Comparison of ENCODE assay signal across 21 cellular contexts in genomic region chr18:59884331-59884730, GRCh38.
"Had no signal": no experiment of that assay in that cellular context is flagged by ENCODE, and none has a peak within 500 bp of the region (broad histone marks: within the 10 kb centered on the region; RNA-seq: fewer than 3 reads in every experiment).

No MANE protein-coding gene starts in this region.

- DNase-seq: activated CD4-positive, alpha-beta memory T cell treated with anti-CD3 and anti-CD28 coated beads, Interleukin-2, amount 10 ng/mL, durations not matched to agents 7 days and 5 days; activated CD4-positive, alpha-beta T cell treated with anti-CD3 and anti-CD28 coated beads for 48 hours; activated CD4-positive, CD25-positive, alpha-beta regulatory T cell; activated CD8-positive, alpha-beta memory T cell treated with anti-CD3 and anti-CD28 coated beads, Interleukin-2, amount 10 ng/mL, durations not matched to agents 7 days and 5 days; activated naive CD4-positive, alpha-beta T cell; activated naive CD8-positive, alpha-beta T cell treated with anti-CD3 and anti-CD28 coated beads, Interleukin-2, amount 10 ng/mL, durations not matched to agents 7 days and 5 days; amygdala; cortex of kidney; immature natural killer cell; kidney glomerular epithelial cell; mesenchymal stem cell; naive thymus-derived CD4-positive, alpha-beta T cell; pancreas; right lobe of liver; small intestine; stimulated activated CD4-positive, alpha-beta T cell treated with anti-CD3 and anti-CD28 coated beads, Interleukin-4, amount 100 ng/mL, for 1 hour; T-helper 9 cell; upper lobe of left lung had no signal

- H3K9me3 ChIP-seq: pancreas, right lobe of liver, thoracic aorta, upper lobe of left lung had no signal

- H3K4me3 ChIP-seq: pancreas, right lobe of liver, thoracic aorta, upper lobe of left lung had no signal

- H3K36me3 Mint-ChIP-seq: activated naive CD8-positive, alpha-beta T cell treated with anti-CD3 and anti-CD28 coated beads, Interleukin-2, amount 10 ng/mL, durations not matched to agents 7 days and 5 days; brain; immature natural killer cell; naive thymus-derived CD4-positive, alpha-beta T cell had no signal

- H3K4me3 Mint-ChIP-seq: activated CD4-positive, alpha-beta memory T cell treated with anti-CD3 and anti-CD28 coated beads, Interleukin-2, amount 10 ng/mL, durations not matched to agents 7 days and 5 days; activated CD8-positive, alpha-beta memory T cell treated with anti-CD3 and anti-CD28 coated beads, Interleukin-2, amount 10 ng/mL, durations not matched to agents 7 days and 5 days; activated naive CD8-positive, alpha-beta T cell treated with anti-CD3 and anti-CD28 coated beads, Interleukin-2, amount 10 ng/mL, durations not matched to agents 7 days and 5 days; activated T-helper 17 cell treated with anti-CD3 and anti-CD28 coated beads, Interleukin-2, amount 50 U/mL, for 72 hours; brain; naive thymus-derived CD4-positive, alpha-beta T cell had no signal

- H3K27me3 ChIP-seq: pancreas, right lobe of liver, upper lobe of left lung had no signal

- H3K27me3 Mint-ChIP-seq: activated CD4-positive, alpha-beta memory T cell treated with anti-CD3 and anti-CD28 coated beads, Interleukin-2, amount 10 ng/mL, durations not matched to agents 7 days and 5 days; activated CD8-positive, alpha-beta memory T cell treated with anti-CD3 and anti-CD28 coated beads, Interleukin-2, amount 10 ng/mL, durations not matched to agents 7 days and 5 days; activated T-helper 17 cell treated with anti-CD3 and anti-CD28 coated beads, Interleukin-2, amount 50 U/mL, for 72 hours; naive thymus-derived CD4-positive, alpha-beta T cell had no signal

- H3K27ac ChIP-seq: pancreas, right lobe of liver, thoracic aorta, upper lobe of left lung had no signal

- H3K9me3 Mint-ChIP-seq: activated CD4-positive, alpha-beta memory T cell treated with anti-CD3 and anti-CD28 coated beads, Interleukin-2, amount 10 ng/mL, durations not matched to agents 7 days and 5 days; activated naive CD8-positive, alpha-beta T cell treated with anti-CD3 and anti-CD28 coated beads, Interleukin-2, amount 10 ng/mL, durations not matched to agents 7 days and 5 days; activated T-helper 17 cell treated with anti-CD3 and anti-CD28 coated beads, Interleukin-2, amount 50 U/mL, for 72 hours; immature natural killer cell; naive thymus-derived CD4-positive, alpha-beta T cell had no signal

- H3K27ac Mint-ChIP-seq: activated CD4-positive, alpha-beta memory T cell treated with anti-CD3 and anti-CD28 coated beads, Interleukin-2, amount 10 ng/mL, durations not matched to agents 7 days and 5 days; activated CD8-positive, alpha-beta memory T cell treated with anti-CD3 and anti-CD28 coated beads, Interleukin-2, amount 10 ng/mL, durations not matched to agents 7 days and 5 days; activated naive CD8-positive, alpha-beta T cell treated with anti-CD3 and anti-CD28 coated beads, Interleukin-2, amount 10 ng/mL, durations not matched to agents 7 days and 5 days; activated T-helper 17 cell treated with anti-CD3 and anti-CD28 coated beads, Interleukin-2, amount 50 U/mL, for 72 hours; brain; naive thymus-derived CD4-positive, alpha-beta T cell had no signal

- H3K36me3 ChIP-seq: pancreas, right lobe of liver, thoracic aorta, upper lobe of left lung had no signal
